In the genomic region with DNA sequence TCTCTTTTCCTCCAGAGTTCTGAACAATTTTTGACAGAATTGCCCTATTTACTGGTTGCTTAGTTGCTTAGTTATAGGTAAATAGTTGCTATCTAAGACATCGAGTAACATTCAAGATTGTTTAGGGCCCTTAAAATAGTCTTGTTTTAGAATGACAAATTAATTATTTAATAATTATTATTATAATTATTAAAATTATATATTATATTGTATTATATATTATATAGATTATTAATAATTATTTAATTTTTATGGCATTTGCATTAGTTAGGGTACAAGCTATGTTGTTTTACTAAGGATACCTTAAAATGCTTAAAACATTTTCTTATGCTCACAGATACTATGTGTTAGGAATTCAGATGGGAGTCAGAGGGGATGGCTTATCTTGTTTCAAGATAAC, we compare ENCODE assay signal across 28 cellular contexts.
"Had no signal": no experiment of that assay in that cellular context is flagged by ENCODE, and none has a peak within 500 bp of the region (broad histone marks: within the 10 kb centered on the region; RNA-seq: fewer than 3 reads in every experiment).

No MANE protein-coding gene starts in this region.

- H3K4me1 ChIP-seq: stomach, suprapubic skin, testis, thyroid gland, tibial artery, tibial nerve, transverse colon, upper lobe of left lung, uterus, vagina had no signal

- H3K4me3 ChIP-seq: stomach, suprapubic skin, testis, thoracic aorta, thyroid gland, tibial artery, tibial nerve, transverse colon, upper lobe of left lung, uterus, vagina had no signal

- H3K27me3 Mint-ChIP-seq: stimulated activated memory B cell treated with anti-CD40 and anti-IgM and Interleukin-4, amounts not matched to agents 10 μg/mL and 1 μg/mL and 100 μg/mL, for 72 hours; type B pancreatic cell had no signal

- DNase-seq: stimulated activated CD4-positive, alpha-beta T cell treated with anti-CD3 and anti-CD28 coated beads, Interleukin-2, amount 100 ng/mL, for 48 hours; stimulated activated CD4-positive, alpha-beta T cell treated with anti-CD3 and anti-CD28 coated beads, Interleukin-4, amount 100 ng/mL, for 1 hour; stimulated activated CD4-positive, alpha-beta T cell treated with anti-CD3 and anti-CD28 coated beads, Interleukin-4, amount 100 ng/mL, for 24 hours; stimulated activated CD4-positive, alpha-beta T cell treated with anti-CD3 and anti-CD28 coated beads, Interleukin-4, amount 100 ng/mL, for 4 hours; stimulated activated CD8-positive, alpha-beta memory T cell treated with anti-CD3 and anti-CD28 coated beads, Interleukin-4, amount 100 ng/mL, for 48 hours; stimulated activated naive B cell treated with anti-CD40 and anti-IgM and Interleukin-4, amounts not matched to agents 10 μg/mL and 1 μg/mL and 100 μg/mL, for 72 hours; stimulated activated naive CD4-positive, alpha-beta T cell; stimulated activated naive CD4-positive, alpha-beta T cell treated with Interleukin-2 at 50 U/mL for 16 hours; stimulated activated naive CD8-positive, alpha-beta T cell treated with anti-CD3 and anti-CD28 coated beads, Interleukin-15, amount 100 ng/mL, for 72 hours; stimulated activated naive CD8-positive, alpha-beta T cell treated with anti-CD3 and anti-CD28 coated beads, Interleukin-15, Interleukin-2, amounts not matched to agents 100 U/mL and 50 U/mL, for 24 hours; stomach; substantia nigra; testis; thyroid gland; tibial artery; transverse colon; trophoblast cell; upper lobe of left lung; uterus had no signal

- H3K9me3 ChIP-seq: stomach, suprapubic skin, testis, thoracic aorta, thyroid gland, tibial artery, tibial nerve, transverse colon, upper lobe of left lung, uterus, vagina had no signal

- H3K4me3 Mint-ChIP-seq: stimulated activated effector memory CD8-positive, alpha-beta T cell treated with anti-CD3 and anti-CD28 coated beads, Interleukin-12 subunit alpha, Interleukin-12 subunit beta, amount 100 ng/mL, for 72 hours; stimulated activated memory B cell treated with anti-CD40 and anti-IgM and Interleukin-4, amounts not matched to agents 10 μg/mL and 1 μg/mL and 100 μg/mL, for 72 hours; stimulated activated naive B cell treated with anti-CD40 and anti-IgM and Interleukin-4, amounts not matched to agents 10 μg/mL and 1 μg/mL and 100 μg/mL, for 72 hours; stimulated activated naive CD8-positive, alpha-beta T cell treated with anti-CD3 and anti-CD28 coated beads, Interleukin-15, amount 100 ng/mL, for 72 hours; stimulated activated naive CD8-positive, alpha-beta T cell treated with anti-CD3 and anti-CD28 coated beads, Interleukin-15, Interleukin-2, amounts not matched to agents 100 ng/mL and 50 ng/mL, for 24 hours; type B pancreatic cell had no signal

- FAIRE-seq: urothelium cell line had no signal

- H3K4me1 Mint-ChIP-seq: stimulated activated effector memory CD8-positive, alpha-beta T cell treated with anti-CD3 and anti-CD28 coated beads, Interleukin-12 subunit alpha, Interleukin-12 subunit beta, amount 100 ng/mL, for 72 hours; stimulated activated memory B cell treated with anti-CD40 and anti-IgM and Interleukin-4, amounts not matched to agents 10 μg/mL and 1 μg/mL and 100 μg/mL, for 72 hours; stimulated activated naive B cell treated with anti-CD40 and anti-IgM and Interleukin-4, amounts not matched to agents 10 μg/mL and 1 μg/mL and 100 μg/mL, for 72 hours; stimulated activated naive CD8-positive, alpha-beta T cell treated with anti-CD3 and anti-CD28 coated beads, Interleukin-15, amount 100 ng/mL, for 72 hours had no signal

- H3K9me3 Mint-ChIP-seq: stimulated activated effector memory CD8-positive, alpha-beta T cell treated with anti-CD3 and anti-CD28 coated beads, Interleukin-12 subunit alpha, Interleukin-12 subunit beta, amount 100 ng/mL, for 72 hours; stimulated activated memory B cell treated with anti-CD40 and anti-IgM and Interleukin-4, amounts not matched to agents 10 μg/mL and 1 μg/mL and 100 μg/mL, for 72 hours; stimulated activated naive B cell treated with anti-CD40 and anti-IgM and Interleukin-4, amounts not matched to agents 10 μg/mL and 1 μg/mL and 100 μg/mL, for 72 hours; stimulated activated naive CD8-positive, alpha-beta T cell treated with anti-CD3 and anti-CD28 coated beads, Interleukin-15, amount 100 ng/mL, for 72 hours; stimulated activated naive CD8-positive, alpha-beta T cell treated with anti-CD3 and anti-CD28 coated beads, Interleukin-15, Interleukin-2, amounts not matched to agents 100 ng/mL and 50 ng/mL, for 24 hours; type B pancreatic cell had no signal

- H3K27ac Mint-ChIP-seq: stimulated activated effector memory CD8-positive, alpha-beta T cell treated with anti-CD3 and anti-CD28 coated beads, Interleukin-12 subunit alpha, Interleukin-12 subunit beta, amount 100 ng/mL, for 72 hours; stimulated activated memory B cell treated with anti-CD40 and anti-IgM and Interleukin-4, amounts not matched to agents 10 μg/mL and 1 μg/mL and 100 μg/mL, for 72 hours; stimulated activated naive B cell treated with anti-CD40 and anti-IgM and Interleukin-4, amounts not matched to agents 10 μg/mL and 1 μg/mL and 100 μg/mL, for 72 hours; stimulated activated naive CD8-positive, alpha-beta T cell treated with anti-CD3 and anti-CD28 coated beads, Interleukin-15, amount 100 ng/mL, for 72 hours; stimulated activated naive CD8-positive, alpha-beta T cell treated with anti-CD3 and anti-CD28 coated beads, Interleukin-15, Interleukin-2, amounts not matched to agents 100 ng/mL and 50 ng/mL, for 24 hours; type B pancreatic cell had no signal

- H3K36me3 ChIP-seq: stomach, suprapubic skin, thoracic aorta, thyroid gland, tibial artery, tibial nerve, transverse colon, upper lobe of left lung, uterus, vagina had no signal

- H3K27me3 ChIP-seq: stomach, suprapubic skin, testis, thyroid gland, tibial artery, tibial nerve, transverse colon, upper lobe of left lung, uterus, vagina had no signal

- H3K36me3 Mint-ChIP-seq: stimulated activated effector memory CD8-positive, alpha-beta T cell treated with anti-CD3 and anti-CD28 coated beads, Interleukin-12 subunit alpha, Interleukin-12 subunit beta, amount 100 ng/mL, for 72 hours; stimulated activated memory B cell treated with anti-CD40 and anti-IgM and Interleukin-4, amounts not matched to agents 10 μg/mL and 1 μg/mL and 100 μg/mL, for 72 hours; stimulated activated naive B cell treated with anti-CD40 and anti-IgM and Interleukin-4, amounts not matched to agents 10 μg/mL and 1 μg/mL and 100 μg/mL, for 72 hours; type B pancreatic cell had no signal

- H3K27ac ChIP-seq: stomach, suprapubic skin, testis, thoracic aorta, thyroid gland, tibial artery, tibial nerve, transverse colon, upper lobe of left lung, uterus, vagina had no signal

- ATAC-seq: stimulated activated effector memory CD8-positive, alpha-beta T cell treated with anti-CD3 and anti-CD28 coated beads, Interleukin-12 subunit alpha, Interleukin-12 subunit beta, amount 100 ng/mL, for 72 hours; stimulated activated memory B cell treated with anti-CD40 and anti-IgM and Interleukin-4, amounts not matched to agents 10 μg/mL and 1 μg/mL and 100 μg/mL, for 72 hours; stimulated activated naive B cell treated with anti-CD40 and anti-IgM and Interleukin-4, amounts not matched to agents 10 μg/mL and 1 μg/mL and 100 μg/mL, for 72 hours; stimulated activated naive CD8-positive, alpha-beta T cell treated with anti-CD3 and anti-CD28 coated beads, Interleukin-15, amount 100 ng/mL, for 72 hours; stimulated activated naive CD8-positive, alpha-beta T cell treated with anti-CD3 and anti-CD28 coated beads, Interleukin-15, Interleukin-2, amounts not matched to agents 100 U/mL and 50 U/mL, for 24 hours had no signal
